Comparison of ENCODE assay signal across 1 cellular context in genomic region chr6:13006578-13007300, GRCh38.
TF ChIP-seq lines count a peak whose summit lies in the region.

No MANE protein-coding gene starts in this region.

TF ChIP-seq in K562, 482 proteins besides CTCF, POLR2A, EP300 and RAD21 (continued from another document):
- TF ChIP-seq, protein P1, sequence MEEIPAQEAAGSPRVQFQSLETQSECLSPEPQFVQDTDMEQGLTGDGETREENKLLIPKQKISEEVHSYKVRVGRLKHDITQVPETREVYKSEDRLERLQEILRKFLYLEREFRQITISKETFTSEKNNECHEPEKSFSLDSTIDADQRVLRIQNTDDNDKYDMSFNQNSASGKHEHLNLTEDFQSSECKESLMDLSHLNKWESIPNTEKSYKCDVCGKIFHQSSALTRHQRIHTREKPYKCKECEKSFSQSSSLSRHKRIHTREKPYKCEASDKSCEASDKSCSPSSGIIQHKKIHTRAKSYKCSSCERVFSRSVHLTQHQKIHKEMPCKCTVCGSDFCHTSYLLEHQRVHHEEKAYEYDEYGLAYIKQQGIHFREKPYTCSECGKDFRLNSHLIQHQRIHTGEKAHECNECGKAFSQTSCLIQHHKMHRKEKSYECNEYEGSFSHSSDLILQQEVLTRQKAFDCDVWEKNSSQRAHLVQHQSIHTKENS (CRISPR knock-in tag; IDR thresholded peaks at IDR 0.05), result no peak
- TF ChIP-seq ZKSCAN1 (IDR thresholded peaks at IDR 0.05; ENCODE audit: low read depth, low read length) (0 out of 2 replicates have a peak, but pooled peaks have one; percentile 53), ATF7 (IDR thresholded peaks at IDR 0.05) (peak; percentile 50; the same call in 1 of the 2 replicates), JUND (IDR thresholded peaks at IDR 0.05; ENCODE audit: borderline replicate concordance, low read depth, low read length) (peak; percentile 53; the same call in 1 of the 2 replicates), JUND (tag; IDR thresholded peaks at IDR 0.05; ENCODE audit: borderline replicate concordance, low read depth, low read length) (peak; percentile 90; the same call in 2 of the 3 replicates), ARID1B (IDR thresholded peaks at IDR 0.05) (peak; percentile 77), ZBTB17 (CRISPR knock-in tag; IDR thresholded peaks at IDR 0.05) (peak; percentile 51; the same call in 1 of the 2 replicates), GTF2E2 (tag; IDR thresholded peaks at IDR 0.05) (no peak), EZH2 (IDR thresholded peaks at IDR 0.05; ENCODE audit: borderline replicate concordance, low read depth, low read length) (no peak), GABPA (tag; conservative IDR thresholded peaks at IDR 0.05; ENCODE audit: low read depth) (0 out of 2 replicates have a peak, but pooled peaks have one; percentile 17), MAFF (IDR thresholded peaks at IDR 0.05; ENCODE audit: low read length) (peak; percentile 14; the same call in 1 of the 2 replicates), ZNF586 (CRISPR knock-in tag; conservative IDR thresholded peaks at IDR 0.05) (no peak), CREB1 (IDR thresholded peaks at IDR 0.05) (peak; percentile 90), CREB1 (CRISPR knock-in tag; IDR thresholded peaks at IDR 0.05) (peak; percentile 84), SRSF3 (IDR thresholded peaks at IDR 0.05; ENCODE audit: insufficient read depth, low read length) (no peak), ZNF316 (IDR thresholded peaks at IDR 0.05) (0 out of 2 replicates have a peak, but pooled peaks have one; percentile 5), CBFA2T2 (conservative IDR thresholded peaks at IDR 0.05) (peak; percentile 58), DMBX1 (CRISPR knock-in tag; IDR thresholded peaks at IDR 0.05; ENCODE audit: borderline replicate concordance) (0 out of 2 replicates have a peak, but pooled peaks have one; percentile 39), SMAD1 (IDR thresholded peaks at IDR 0.05; ENCODE audit: low read depth, low read length, partially characterized antibody) (no peak), ATF1 (CRISPR knock-in tag; IDR thresholded peaks at IDR 0.05) (no peak), ATF1 (tag; IDR thresholded peaks at IDR 0.05) (peak; percentile 93), DDX20 (tag; IDR thresholded peaks at IDR 0.05; ENCODE audit: low read depth) (no peak), NCOR1 (IDR thresholded peaks at IDR 0.05) (peak; percentile 36; the same call in 1 of the 2 replicates), SMARCA4 (IDR thresholded peaks at IDR 0.05) (peak; percentile 45; the same call in 1 of the 2 replicates), ZNF124 (CRISPR knock-in tag; IDR thresholded peaks at IDR 0.05) (no peak), DPF2 (IDR thresholded peaks at IDR 0.05) (peak; percentile 67), EP400 (IDR thresholded peaks at IDR 0.05) (peak; percentile 14; the same call in 1 of the 2 replicates), BHLHE40 (IDR thresholded peaks at IDR 0.05; ENCODE audit: low read length) (no peak), FOSL1 (tag; conservative IDR thresholded peaks at IDR 0.05) (peak; percentile 94), TEAD4 (IDR thresholded peaks at IDR 0.05; ENCODE audit: low read length) (peak; percentile 58; the same call in 1 of the 2 replicates), TEAD4 (CRISPR knock-in tag; IDR thresholded peaks at IDR 0.05; ENCODE audit: borderline replicate concordance) (no peak), ZNF830 (CRISPR knock-in tag; IDR thresholded peaks at IDR 0.05) (no peak), CREM (IDR thresholded peaks at IDR 0.05; ENCODE audit: low read depth) (peak; percentile 87), ZBTB12 (CRISPR knock-in tag; IDR thresholded peaks at IDR 0.05) (peak; percentile 83), ZFP91 (CRISPR knock-in tag; IDR thresholded peaks at IDR 0.05) (no peak), PCBP2 (IDR thresholded peaks at IDR 0.05; ENCODE audit: low read depth, low read length, poor library complexity, severe bottlenecking) (no peak), KAT8 (IDR thresholded peaks at IDR 0.05; ENCODE audit: low read depth) (no peak), ATF3 (IDR thresholded peaks at IDR 0.05) (peak; percentile 62; the same call in 1 of the 2 replicates), ATF3 (CRISPR knock-in tag; conservative IDR thresholded peaks at IDR 0.05) (no peak), CEBPB (tag; IDR thresholded peaks at IDR 0.05) (0 out of 2 replicates have a peak, but pooled peaks have one; percentile 6), MCM2 (IDR thresholded peaks at IDR 0.05; ENCODE audit: low read depth) (no peak), SRF (CRISPR knock-in tag; IDR thresholded peaks at IDR 0.05) (no peak), JUN (IDR thresholded peaks at IDR 0.05; ENCODE audit: borderline replicate concordance, low read depth, low read length) (peak; percentile 39; the same call in 1 of the 2 replicates), JUN (CRISPR knock-in tag; IDR thresholded peaks at IDR 0.05; ENCODE audit: borderline replicate concordance) (no peak), ARID2 (IDR thresholded peaks at IDR 0.05) (no peak), ARID3A (IDR thresholded peaks at IDR 0.05; ENCODE audit: borderline replicate concordance, low read depth, low read length) (0 out of 2 replicates have a peak, but pooled peaks have one; percentile 33), ZNF3 (CRISPR knock-in tag; IDR thresholded peaks at IDR 0.05) (no peak)
- TF ChIP-seq, protein P2, sequence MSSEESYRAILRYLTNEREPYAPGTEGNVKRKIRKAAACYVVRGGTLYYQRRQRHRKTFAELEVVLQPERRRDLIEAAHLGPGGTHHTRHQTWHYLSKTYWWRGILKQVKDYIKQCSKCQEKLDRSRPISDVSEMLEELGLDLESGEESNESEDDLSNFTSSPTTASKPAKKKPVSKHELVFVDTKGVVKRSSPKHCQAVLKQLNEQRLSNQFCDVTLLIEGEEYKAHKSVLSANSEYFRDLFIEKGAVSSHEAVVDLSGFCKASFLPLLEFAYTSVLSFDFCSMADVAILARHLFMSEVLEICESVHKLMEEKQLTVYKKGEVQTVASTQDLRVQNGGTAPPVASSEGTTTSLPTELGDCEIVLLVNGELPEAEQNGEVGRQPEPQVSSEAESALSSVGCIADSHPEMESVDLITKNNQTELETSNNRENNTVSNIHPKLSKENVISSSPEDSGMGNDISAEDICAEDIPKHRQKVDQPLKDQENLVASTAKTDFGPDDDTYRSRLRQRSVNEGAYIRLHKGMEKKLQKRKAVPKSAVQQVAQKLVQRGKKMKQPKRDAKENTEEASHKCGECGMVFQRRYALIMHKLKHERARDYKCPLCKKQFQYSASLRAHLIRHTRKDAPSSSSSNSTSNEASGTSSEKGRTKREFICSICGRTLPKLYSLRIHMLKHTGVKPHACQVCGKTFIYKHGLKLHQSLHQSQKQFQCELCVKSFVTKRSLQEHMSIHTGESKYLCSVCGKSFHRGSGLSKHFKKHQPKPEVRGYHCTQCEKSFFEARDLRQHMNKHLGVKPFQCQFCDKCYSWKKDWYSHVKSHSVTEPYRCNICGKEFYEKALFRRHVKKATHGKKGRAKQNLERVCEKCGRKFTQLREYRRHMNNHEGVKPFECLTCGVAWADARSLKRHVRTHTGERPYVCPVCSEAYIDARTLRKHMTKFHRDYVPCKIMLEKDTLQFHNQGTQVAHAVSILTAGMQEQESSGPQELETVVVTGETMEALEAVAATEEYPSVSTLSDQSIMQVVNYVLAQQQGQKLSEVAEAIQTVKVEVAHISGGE (CRISPR knock-in tag; IDR thresholded peaks at IDR 0.05), result peak in 1 of 3 experiments; percentile 72; a peak in 2 of 6 replicates
- TF ChIP-seq, protein P3, sequence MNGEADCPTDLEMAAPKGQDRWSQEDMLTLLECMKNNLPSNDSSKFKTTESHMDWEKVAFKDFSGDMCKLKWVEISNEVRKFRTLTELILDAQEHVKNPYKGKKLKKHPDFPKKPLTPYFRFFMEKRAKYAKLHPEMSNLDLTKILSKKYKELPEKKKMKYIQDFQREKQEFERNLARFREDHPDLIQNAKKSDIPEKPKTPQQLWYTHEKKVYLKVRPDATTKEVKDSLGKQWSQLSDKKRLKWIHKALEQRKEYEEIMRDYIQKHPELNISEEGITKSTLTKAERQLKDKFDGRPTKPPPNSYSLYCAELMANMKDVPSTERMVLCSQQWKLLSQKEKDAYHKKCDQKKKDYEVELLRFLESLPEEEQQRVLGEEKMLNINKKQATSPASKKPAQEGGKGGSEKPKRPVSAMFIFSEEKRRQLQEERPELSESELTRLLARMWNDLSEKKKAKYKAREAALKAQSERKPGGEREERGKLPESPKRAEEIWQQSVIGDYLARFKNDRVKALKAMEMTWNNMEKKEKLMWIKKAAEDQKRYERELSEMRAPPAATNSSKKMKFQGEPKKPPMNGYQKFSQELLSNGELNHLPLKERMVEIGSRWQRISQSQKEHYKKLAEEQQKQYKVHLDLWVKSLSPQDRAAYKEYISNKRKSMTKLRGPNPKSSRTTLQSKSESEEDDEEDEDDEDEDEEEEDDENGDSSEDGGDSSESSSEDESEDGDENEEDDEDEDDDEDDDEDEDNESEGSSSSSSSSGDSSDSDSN (IDR thresholded peaks at IDR 0.05; ENCODE audit: borderline replicate concordance in 1 of 2, low read depth in 2 of 2, low read length in 2 of 2), result no peak
